Comparison of ENCODE assay signal across 14 cellular contexts in the genomic region with DNA sequence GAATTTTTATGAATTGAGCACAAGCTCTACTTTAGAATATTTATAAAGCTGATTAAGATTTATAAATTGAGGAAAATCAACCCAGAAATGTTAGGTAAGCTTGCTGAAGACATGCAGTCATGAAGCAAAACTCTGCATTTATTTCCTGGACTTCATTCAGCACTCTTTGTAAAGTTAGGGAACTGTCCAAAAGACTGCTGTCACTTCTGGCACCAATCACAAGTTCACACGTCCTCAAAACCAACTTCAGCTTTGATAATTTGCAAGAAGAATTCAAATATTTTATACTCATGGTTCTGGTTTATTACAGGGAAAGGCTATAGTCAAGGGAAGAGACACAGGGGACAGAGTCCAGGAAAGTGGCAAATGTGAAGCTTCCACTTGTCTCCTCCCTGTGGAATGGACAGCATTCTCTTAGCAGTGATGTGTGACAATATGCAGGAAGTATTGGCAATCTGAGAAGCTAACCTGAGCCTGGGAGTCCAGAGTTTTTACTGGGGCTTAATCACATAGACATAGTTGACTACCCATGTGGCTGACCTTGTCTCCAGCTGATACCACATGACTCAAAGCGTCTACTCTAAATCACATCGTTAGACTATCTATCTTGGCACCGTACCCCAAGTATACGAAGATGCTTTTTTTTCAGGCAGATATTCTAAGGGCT.
"Had no signal": no experiment of that assay in that cellular context is flagged by ENCODE, and none has a peak within 500 bp of the region (broad histone marks: within the 10 kb centered on the region; RNA-seq: fewer than 3 reads in every experiment).

No MANE protein-coding gene starts in this region.

- H3K4me3 ChIP-seq: gastrocnemius medialis, ovary, tibial artery, uterus had no signal

- H3K9me3 ChIP-seq: gastrocnemius medialis, ovary, tibial artery, uterus had no signal

- ATAC-seq: stimulated activated naive B cell treated with anti-CD40 and anti-IgM and Interleukin-4, amounts not matched to agents 10 μg/mL and 1 μg/mL and 100 μg/mL, for 72 hours had no signal

- H3K27ac ChIP-seq: gastrocnemius medialis, ovary, tibial artery, uterus had no signal

- DNase-seq: activated CD4-positive, alpha-beta T cell treated with anti-CD3 and anti-CD28 coated beads, Interleukin-2, amount 50 U/mL, for 1 hour; activated CD8-positive, alpha-beta memory T cell treated with anti-CD3 and anti-CD28 coated beads for 24 hours; activated naive CD4-positive, alpha-beta T cell treated with Interleukin-2 at 50 U/mL for 16 hours; anterior cingulate cortex; cerebellar nuclear complex; effector memory CD4-positive, alpha-beta T cell; gastrocnemius medialis; hippocampal formation; midbrain; ovary; stimulated activated CD4-positive, alpha-beta T cell treated with anti-CD3 and anti-CD28 coated beads, Interleukin-4, amount 100 ng/mL, for 1 hour; stimulated activated naive B cell treated with anti-CD40 and anti-IgM and Interleukin-4, amounts not matched to agents 10 μg/mL and 1 μg/mL and 100 μg/mL, for 72 hours; tibial artery; uterus had no signal

- H3K36me3 ChIP-seq: gastrocnemius medialis, ovary, tibial artery, uterus had no signal

- H3K27me3 ChIP-seq: gastrocnemius medialis, ovary, uterus had no signal

- H3K4me1 ChIP-seq: tibial artery, uterus had no signal
